17 cellular contexts compared by ENCODE assay signal in the genomic region with DNA sequence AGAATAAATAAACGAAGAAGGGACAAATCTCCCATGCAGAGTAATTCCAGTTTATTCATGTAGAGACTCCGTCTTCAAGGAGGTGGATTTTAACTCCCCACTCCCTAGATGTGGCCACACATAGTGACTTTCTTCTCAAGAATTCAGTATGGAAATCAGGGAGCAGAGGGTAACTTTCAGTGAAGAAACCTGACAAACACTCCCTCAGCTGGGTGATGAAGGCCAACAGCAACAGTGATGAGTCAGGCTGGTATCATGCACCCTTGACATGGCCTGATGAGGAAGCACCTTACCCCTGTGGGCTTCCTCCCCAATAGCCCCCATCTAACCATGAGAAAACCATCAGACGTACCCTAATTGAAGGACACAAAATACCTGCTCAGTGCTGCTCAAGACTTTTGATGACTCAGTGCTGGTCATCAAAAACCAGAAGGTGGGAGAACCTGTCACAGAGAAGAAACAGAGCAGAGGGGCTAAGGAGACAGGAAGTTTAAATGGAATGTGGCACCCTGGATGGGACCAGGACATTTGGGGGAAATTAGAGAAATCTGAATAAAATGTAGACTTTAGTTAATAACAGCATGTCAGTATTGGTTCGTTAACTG. TPM values are rescaled to one million over a fixed set of nuclear protein-coding genes. Genes with fewer than 3 reads are reported as not detected.
DNase-seq lines count a peak whose midpoint lies in the region; ATAC-seq, FAIRE-seq and TF ChIP-seq lines count a peak whose summit lies in the region.
"Had no signal": no experiment of that assay in that cellular context is flagged by ENCODE, and none has a peak within 500 bp of the region (broad histone marks: within the 10 kb centered on the region; RNA-seq: fewer than 3 reads in every experiment).

No MANE protein-coding gene starts in this region.

- no peaks in the 10 kb centered on the region for H3K9me2 ChIP-seq in SK-N-SH

- FAIRE-seq in urothelium cell line (lab: Jason Lieb, UNC): peak; percentile 94

- no peak overlapping the region for H3K4me3 Mint-ChIP-seq in stimulated activated naive CD8-positive, alpha-beta T cell treated with anti-CD3 and anti-CD28 coated beads, Interleukin-15, amount 100 ng/mL, for 72 hours
- H3K4me3 Mint-ChIP-seq in mesothelial cell of epicardium: no peak overlapping the region
- H3K4me3 Mint-ChIP-seq: memory B cell had no signal

- H3K36me3 ChIP-seq in SK-N-SH (replicated peaks in 1 of 2; ENCODE audit: control insufficient read depth in 1 of 2, insufficient read depth in 2 of 2, low read length in 1 of 2) (no peaks in the 10 kb centered on the region), upper lobe of right lung (no peaks in the 10 kb centered on the region)
- H3K36me3 ChIP-seq: ascending aorta had no signal

- peaks cover 9% of the 10 kb centered on the region for H3F3A ChIP-seq in SK-N-SH (replicated peaks; ENCODE audit: insufficient read depth)

- no peak overlapping the region for H2AFZ ChIP-seq in SK-N-SH (ENCODE audit: low read depth)
- H2AFZ ChIP-seq: parathyroid adenoma had no signal

- intact Hi-C loops in upper lobe of right lung (cut with DNase I): no loop called here

- no peak overlapping the region for H3K4me3 ChIP-seq in SK-N-SH (ENCODE audit: low read depth in 2 of 2, low read length in 1 of 2)
- H3K4me3 ChIP-seq in fibroblast of pulmonary artery (replicated peaks; ENCODE audit: low read depth, low read length): no peak overlapping the region
- no peak overlapping the region for H3K4me3 ChIP-seq in upper lobe of right lung
- H3K4me3 ChIP-seq: ascending aorta had no signal

- H3K9me3 Mint-ChIP-seq in stimulated activated naive CD8-positive, alpha-beta T cell treated with anti-CD3 and anti-CD28 coated beads, Interleukin-15, amount 100 ng/mL, for 72 hours: no peaks in the 10 kb centered on the region
- H3K9me3 Mint-ChIP-seq in mesothelial cell of epicardium: no peaks in the 10 kb centered on the region
- H3K9me3 Mint-ChIP-seq: memory B cell had no signal

- H3K79me2 ChIP-seq in SK-N-SH (ENCODE audit: insufficient read depth): no peaks in the 10 kb centered on the region
- H3K79me2 ChIP-seq: parathyroid adenoma had no signal

- H3K9ac ChIP-seq in SK-N-SH: no peak overlapping the region
- H3K9ac ChIP-seq: parathyroid adenoma had no signal

- H3K27ac Mint-ChIP-seq in stimulated activated naive CD8-positive, alpha-beta T cell treated with anti-CD3 and anti-CD28 coated beads, Interleukin-15, amount 100 ng/mL, for 72 hours: peak overlapping the region; percentile 52 to 57
- H3K27ac Mint-ChIP-seq in mesothelial cell of epicardium: no peak overlapping the region
- H3K27ac Mint-ChIP-seq: memory B cell had no signal

- no peaks in the 10 kb centered on the region for H3K4me1 Mint-ChIP-seq in stimulated activated naive CD8-positive, alpha-beta T cell treated with anti-CD3 and anti-CD28 coated beads, Interleukin-15, amount 100 ng/mL, for 72 hours
- H3K4me1 Mint-ChIP-seq in mesothelial cell of epicardium: no peaks in the 10 kb centered on the region
- H3K4me1 Mint-ChIP-seq: memory B cell had no signal

- no peaks in the 10 kb centered on the region for H4K20me1 ChIP-seq in SK-N-SH (ENCODE audit: insufficient read depth)

- H3K27me3 Mint-ChIP-seq in stimulated activated naive CD8-positive, alpha-beta T cell treated with anti-CD3 and anti-CD28 coated beads, Interleukin-15, amount 100 ng/mL, for 72 hours: no peaks in the 10 kb centered on the region
- H3K27me3 Mint-ChIP-seq in mesothelial cell of epicardium (ENCODE audit: low read depth): no peaks in the 10 kb centered on the region

- H3K4me2 ChIP-seq in SK-N-SH: peak overlapping the region; percentile 1; the same call in 1 of the 2 replicates

- no peak for TF ChIP-seq CTCF in SK-N-SH (IDR thresholded peaks at IDR 0.05)
- TF ChIP-seq CTCF in fibroblast of pulmonary artery (IDR thresholded peaks at IDR 0.05; ENCODE audit: low read length, missing control alignments): no peak
- TF ChIP-seq CTCF in upper lobe of right lung (IDR thresholded peaks at IDR 0.05): no peak
- no peak for TF ChIP-seq CTCF in mesothelial cell of epicardium (IDR thresholded peaks at IDR 0.05; ENCODE audit: unreplicated experiment)

- no peaks in the 10 kb centered on the region for H3K36me3 Mint-ChIP-seq in mesothelial cell of epicardium

- POLR2A ChIA-PET in SK-N-SH (lab: Yijun Ruan, JAX): no interaction called here

- H3K27ac ChIP-seq in SK-N-SH (ENCODE audit: low read depth in 2 of 2, low read length in 1 of 2): no peak overlapping the region
- no peak overlapping the region for H3K27ac ChIP-seq in upper lobe of right lung
- H3K27ac ChIP-seq: ascending aorta, parathyroid adenoma had no signal

- ATAC-seq in stimulated activated naive CD8-positive, alpha-beta T cell treated with anti-CD3 and anti-CD28 coated beads, Interleukin-15, amount 100 ng/mL, for 72 hours: no peak
- no peak for ATAC-seq in stimulated activated naive CD8-positive, alpha-beta T cell treated with anti-CD3 and anti-CD28 coated beads, Interleukin-15, Interleukin-2, amounts not matched to agents 100 U/mL and 50 U/mL, for 24 hours
- no peak for ATAC-seq in upper lobe of right lung
- ATAC-seq in HG03354 (IDR thresholded peaks at IDR 0.05; ENCODE audit: poor library complexity, severe bottlenecking, unreplicated experiment): no peak

- WGBS in SK-N-SH (ENCODE audit: low lambda C conversion rate): 64% methylated on average over 4 of the region's 4 CpGs

- DNase-seq in stimulated activated naive CD8-positive, alpha-beta T cell treated with anti-CD3 and anti-CD28 coated beads, Interleukin-15, amount 100 ng/mL, for 72 hours: no peak
- no peak for DNase-seq in stimulated activated naive CD8-positive, alpha-beta T cell treated with anti-CD3 and anti-CD28 coated beads, Interleukin-15, Interleukin-2, amounts not matched to agents 100 U/mL and 50 U/mL, for 24 hours
- DNase-seq in SK-N-SH: no peak
- peak; percentile 11 for DNase-seq in fibroblast of pulmonary artery (ENCODE audit: low read depth)
- DNase-seq in urothelium cell line (ENCODE audit: low spot score): peak; percentile 49
- no peak for DNase-seq in upper lobe of right lung
- no peak for DNase-seq in mesothelial cell of epicardium (ENCODE audit: low spot score in 2 of 2, unreplicated experiment in 2 of 2)
- DNase-seq: activated CD4-positive, alpha-beta T cell treated with anti-CD3 and anti-CD28 coated beads for 1 hour; activated T-cell treated with anti-CD3 and anti-CD28 coated beads, Interleukin-2, amount 50 U/mL, for 48 hours; DND-41; KG1; NCI-H2081; SW 1271 had no signal

- no peak for TF ChIP-seq EP300 in SK-N-SH (IDR thresholded peaks at IDR 0.05; ENCODE audit: borderline replicate concordance in 1 of 2, low read depth in 1 of 2, low read length in 1 of 2)

- no peak for TF ChIP-seq RAD21 in SK-N-SH (IDR thresholded peaks at IDR 0.05; ENCODE audit: low read length)

- H3K9me3 ChIP-seq in SK-N-SH: no peaks in the 10 kb centered on the region
- no peaks in the 10 kb centered on the region for H3K9me3 ChIP-seq in upper lobe of right lung
- H3K9me3 ChIP-seq: ascending aorta had no signal

- CTCF ChIA-PET in SK-N-SH (lab: Yijun Ruan, JAX): no interaction called here

- peaks cover 4 to 6% of the 10 kb centered on the region in 2 experiments; a peak in 1 of 4 replicates for H3K4me1 ChIP-seq in SK-N-SH (ENCODE audit: control insufficient read depth in 1 of 2, insufficient read depth in 2 of 2, low read depth in 1 of 2, low read length in 1 of 2)
- H3K4me1 ChIP-seq in upper lobe of right lung: no peaks in the 10 kb centered on the region
- H3K4me1 ChIP-seq: ascending aorta, parathyroid adenoma had no signal

- H3K27me3 ChIP-seq in SK-N-SH (ENCODE audit: insufficient read depth) (no peaks in the 10 kb centered on the region), upper lobe of right lung (no peaks in the 10 kb centered on the region)
- H3K27me3 ChIP-seq: ascending aorta had no signal

TF ChIP-seq in SK-N-SH, 30 proteins besides CTCF, POLR2A, EP300 and RAD21 (continues in another document):
- TF ChIP-seq TCF12 (IDR thresholded peaks at IDR 0.05) (peak; percentile 55), MEF2A (IDR thresholded peaks at IDR 0.05; ENCODE audit: borderline replicate concordance, low read depth) (no peak), ELF1 (IDR thresholded peaks at IDR 0.05) (no peak), CHD2 (IDR thresholded peaks at IDR 0.05; ENCODE audit: low read length, partially characterized antibody) (no peak), GATA2 (CRISPR knock-in tag; IDR thresholded peaks at IDR 0.05) (no peak)
- TF ChIP-seq, protein P1, sequence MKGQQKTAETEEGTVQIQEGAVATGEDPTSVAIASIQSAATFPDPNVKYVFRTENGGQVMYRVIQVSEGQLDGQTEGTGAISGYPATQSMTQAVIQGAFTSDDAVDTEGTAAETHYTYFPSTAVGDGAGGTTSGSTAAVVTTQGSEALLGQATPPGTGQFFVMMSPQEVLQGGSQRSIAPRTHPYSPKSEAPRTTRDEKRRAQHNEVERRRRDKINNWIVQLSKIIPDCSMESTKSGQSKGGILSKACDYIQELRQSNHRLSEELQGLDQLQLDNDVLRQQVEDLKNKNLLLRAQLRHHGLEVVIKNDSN (IDR thresholded peaks at IDR 0.05; ENCODE audit: borderline replicate concordance, low read depth): no peak

RNA-seq across cellular contexts. Expression of a gene that starts 50.6 kb away (rescaled TPM):
- polyA plus RNA-seq in SK-N-SH (2012; rRNA removed): 1.1 and 1.2 TPM in 2 replicates
- 0.28 and 0.63 TPM in 2 replicates for polyA plus RNA-seq in SK-N-SH (2012; cell fraction: cytosol; rRNA removed)
- polyA plus RNA-seq in SK-N-SH (2012; cell fraction: nucleus; rRNA removed): 8.5 and 9.2 TPM in 2 replicates
- total RNA-seq in upper lobe of right lung (0.55 TPM), mesothelial cell of epicardium (3.2 to 4.1 TPM (median 3.9 TPM) in 3 replicates)

Comparison
In these comparisons a context has a peak if more than half of its experiments do, and no peak if none do; other contexts are left out.
1. DNase-seq: peak in fibroblast of pulmonary artery (single experiment) and urothelium cell line (single experiment); none in stimulated activated naive CD8-positive, alpha-beta T cell treated with anti-CD3 and anti-CD28 coated beads, Interleukin-15, amount 100 ng/mL, for 72 hours (0 of 2), stimulated activated naive CD8-positive, alpha-beta T cell treated with anti-CD3 and anti-CD28 coated beads, Interleukin-15, Interleukin-2, amounts not matched to agents 100 U/mL and 50 U/mL, for 24 hours (single experiment), SK-N-SH (single experiment), upper lobe of right lung (single experiment) and mesothelial cell of epicardium (0 of 2).